ENCODE assay signal across 2 cellular contexts in genomic region chr2:165467921-165468320, GRCh38.
A peak's percentile ranks its signal among the peaks of the same experiment; 100 is the strongest.
TF ChIP-seq lines count a peak whose summit lies in the region.

No MANE protein-coding gene starts in this region.

TF ChIP-seq in HepG2, 621 proteins besides CTCF, POLR2A, EP300 and RAD21 (continues in another document):
- TF ChIP-seq ZFAT (CRISPR knock-in tag; conservative IDR thresholded peaks at IDR 0.05), result no peak
- TF ChIP-seq ATF3 (CRISPR knock-in tag; IDR thresholded peaks at IDR 0.05), result no peak
- no peak for TF ChIP-seq ZNF431 (CRISPR knock-in tag; IDR thresholded peaks at IDR 0.05; ENCODE audit: borderline replicate concordance, low read depth)
- no peak for TF ChIP-seq KMT2B (CRISPR knock-in tag; IDR thresholded peaks at IDR 0.05)
- TF ChIP-seq NFE2L2 (IDR thresholded peaks at IDR 0.05; ENCODE audit: low read length), result peak; percentile 53; the same call in 1 of the 2 replicates
- no peak for TF ChIP-seq HNRNPK (IDR thresholded peaks at IDR 0.05; ENCODE audit: low read depth, low read length, poor library complexity, severe bottlenecking)
- TF ChIP-seq CBX1 (IDR thresholded peaks at IDR 0.05; ENCODE audit: low read depth), result no peak
- no peak for TF ChIP-seq ZNF318 (CRISPR knock-in tag; IDR thresholded peaks at IDR 0.05)
- no peak for TF ChIP-seq SNRNP70 (IDR thresholded peaks at IDR 0.05; ENCODE audit: low read depth, low read length)
- no peak for TF ChIP-seq HOXA7 (CRISPR knock-in tag; IDR thresholded peaks at IDR 0.05)
- no peak for TF ChIP-seq GABPB1 (CRISPR knock-in tag; IDR thresholded peaks at IDR 0.05)
- TF ChIP-seq HCFC1 (IDR thresholded peaks at IDR 0.05; ENCODE audit: low read depth, low read length), result no peak
- TF ChIP-seq TRIM22 (IDR thresholded peaks at IDR 0.05), result no peak
- TF ChIP-seq SATB2 (CRISPR knock-in tag; IDR thresholded peaks at IDR 0.05), result no peak
- no peak for TF ChIP-seq GPBP1L1 (CRISPR knock-in tag; IDR thresholded peaks at IDR 0.05)
- TF ChIP-seq IKZF5 (CRISPR knock-in tag; IDR thresholded peaks at IDR 0.05), result no peak

TF ChIP-seq in K562, 482 proteins besides CTCF, POLR2A, EP300 and RAD21:
- TF ChIP-seq SUPT5H (IDR thresholded peaks at IDR 0.05) (no peak), ZNF311 (CRISPR knock-in tag; IDR thresholded peaks at IDR 0.05) (no peak), ZNF609 (CRISPR knock-in tag; IDR thresholded peaks at IDR 0.05; ENCODE audit: borderline replicate concordance) (no peak), TSHZ1 (CRISPR knock-in tag; IDR thresholded peaks at IDR 0.05) (no peak), ETV5 (CRISPR knock-in tag; IDR thresholded peaks at IDR 0.05; ENCODE audit: low read depth) (no peak), PYGO2 (tag; IDR thresholded peaks at IDR 0.05) (no peak), CEBPG (CRISPR knock-in tag; IDR thresholded peaks at IDR 0.05) (no peak), CEBPG (tag; conservative IDR thresholded peaks at IDR 0.05 in 1 of 2, IDR thresholded peaks at IDR 0.05 in 1 of 2) (no peak), ETS2 (tag; IDR thresholded peaks at IDR 0.05; ENCODE audit: borderline replicate concordance, poor library complexity, severe bottlenecking) (no peak), ZNF639 (CRISPR knock-in tag; conservative IDR thresholded peaks at IDR 0.05 in 1 of 2, IDR thresholded peaks at IDR 0.05 in 1 of 2) (no peak), HDAC2 (IDR thresholded peaks at IDR 0.05) (no peak), SRSF7 (optimal IDR thresholded peaks at IDR 0.05; ENCODE audit: low read depth, low read length) (no peak), JUNB (CRISPR knock-in tag; conservative IDR thresholded peaks at IDR 0.05) (no peak), XRCC5 (IDR thresholded peaks at IDR 0.05; ENCODE audit: low read depth, low read length) (no peak), ZZZ3 (IDR thresholded peaks at IDR 0.05) (no peak), EP400 (IDR thresholded peaks at IDR 0.05) (no peak), C11orf30 (IDR thresholded peaks at IDR 0.05; ENCODE audit: low read depth) (peak; percentile 8; the same call in 1 of the 2 replicates), ZNF75A (CRISPR knock-in tag; IDR thresholded peaks at IDR 0.05) (no peak), MAFG (tag; conservative IDR thresholded peaks at IDR 0.05) (peak; percentile 41; the same call in 1 of the 2 replicates), MAFF (IDR thresholded peaks at IDR 0.05; ENCODE audit: low read length) (peak; percentile 56), MEF2A (IDR thresholded peaks at IDR 0.05; ENCODE audit: control insufficient read depth, low read depth, low read length) (no peak), CGGBP1 (CRISPR knock-in tag; IDR thresholded peaks at IDR 0.05) (no peak), KDM2B (CRISPR knock-in tag; IDR thresholded peaks at IDR 0.05) (no peak), MAFK (IDR thresholded peaks at IDR 0.05; ENCODE audit: low read length) (peak; percentile 70), RFX5 (IDR thresholded peaks at IDR 0.05; ENCODE audit: low read depth, low read length) (no peak), HNRNPK (IDR thresholded peaks at IDR 0.05; ENCODE audit: low read depth, low read length, poor library complexity, severe bottlenecking) (no peak), ZNF316 (IDR thresholded peaks at IDR 0.05) (peak; percentile 74), CBX2 (IDR thresholded peaks at IDR 0.05; ENCODE audit: insufficient read depth, low read length, poor library complexity, severe bottlenecking) (no peak), ZNF395 (CRISPR knock-in tag; IDR thresholded peaks at IDR 0.05) (no peak), MBD1 (CRISPR knock-in tag; IDR thresholded peaks at IDR 0.05) (no peak), NONO (IDR thresholded peaks at IDR 0.05; ENCODE audit: low read depth in 2 of 2, low read length in 1 of 2) (no peak), THAP12 (CRISPR knock-in tag; IDR thresholded peaks at IDR 0.05) (no peak)
TF ChIP-seq in K562: peak in this region for 5.
